ENCODE assay signal across 8 cellular contexts in the genomic region with DNA sequence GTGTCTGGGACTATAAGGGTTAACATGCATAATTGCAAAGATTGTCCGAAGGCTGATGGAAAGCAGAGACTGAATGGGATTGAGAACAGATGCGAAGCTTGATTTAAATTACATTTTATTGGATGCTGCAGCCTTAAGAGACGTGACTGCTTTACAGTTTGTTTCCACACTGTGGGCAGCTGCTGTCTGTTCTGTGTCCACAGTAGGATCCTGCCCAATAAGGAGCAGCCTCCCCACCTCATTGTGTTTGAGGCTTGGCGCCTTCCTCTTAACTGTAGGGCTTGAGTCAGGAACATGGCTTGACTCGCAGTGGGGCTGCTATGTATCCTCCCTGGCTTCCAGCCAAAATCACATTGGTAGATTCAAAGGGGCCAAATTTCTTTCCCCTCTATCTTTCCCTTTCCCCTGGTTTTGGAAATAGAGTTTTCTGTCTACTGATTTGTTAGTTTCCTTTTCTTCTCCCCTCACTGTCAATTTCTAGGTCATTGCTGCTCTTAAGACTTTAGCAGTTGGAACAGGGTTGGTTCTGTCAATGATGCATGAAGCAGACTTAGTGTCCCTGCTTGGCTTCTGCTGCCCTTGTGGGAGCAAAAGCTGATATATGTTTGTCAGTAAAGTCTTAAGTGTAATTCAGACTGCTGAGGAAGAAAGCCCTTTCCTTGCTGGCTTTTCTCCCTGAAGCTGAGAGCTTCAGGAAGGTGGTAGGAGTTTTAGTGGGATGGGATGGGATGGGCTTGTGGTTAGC. TPM values are rescaled to one million over a fixed set of nuclear protein-coding genes. Genes with fewer than 3 reads are reported as not detected.
A peak's percentile ranks its signal among the peaks of the same experiment; 100 is the strongest.
DNase-seq lines count a peak whose midpoint lies in the region; ATAC-seq, FAIRE-seq and TF ChIP-seq lines count a peak whose summit lies in the region.

No MANE protein-coding gene starts in this region.

- H3K4me1 ChIP-seq in A673 (ENCODE audit: insufficient read depth, low read length, poor library complexity, severe bottlenecking) (peaks cover 43% of the 10 kb centered on the region), GM12878 (ENCODE audit: control insufficient read depth, insufficient read depth, low read length) (peaks cover 12% of the 10 kb centered on the region), lower lobe of right lung (peaks cover 54% of the 10 kb centered on the region)

- in situ Hi-C loops in GM12878 (cut with MboI), result loop anchor here (5.0 kb wide), 1 partner anchor 48 kb away; no protein-coding TSS in a partner anchor

- H3K36me3 ChIP-seq in A673 (ENCODE audit: insufficient read depth, low read length, poor library complexity, severe bottlenecking) (peaks cover 21% of the 10 kb centered on the region), GM12878 (ENCODE audit: control insufficient read depth in 2 of 2, insufficient read depth in 2 of 2, low read length in 1 of 2) (peaks cover 4 to 11% of the 10 kb centered on the region in 2 experiments), lower lobe of right lung (no peaks in the 10 kb centered on the region)

- BruUV-seq in A673 (replicated peaks; lab: Mats Ljungman, UMichigan) (no TSS peak), GM12878 (replicated peaks; lab: Mats Ljungman, UMichigan) (TSS peak; percentile 37)

- no peaks in the 10 kb centered on the region for H3K27me3 ChIP-seq in A673 (replicated peaks; ENCODE audit: insufficient read depth, low read depth, low read length, poor library complexity)
- H3K27me3 ChIP-seq in GM12878 (replicated peaks in 1 of 2; ENCODE audit: control insufficient read depth in 2 of 2, insufficient read depth in 2 of 2, low read length in 1 of 2), result no peaks in the 10 kb centered on the region
- no peaks in the 10 kb centered on the region for H3K27me3 ChIP-seq in lower lobe of right lung (ENCODE audit: low read depth)

- SMC1A ChIA-PET in GM12878 (lab: Charles Lee; ENCODE audit: uncharacterized antibody, unreplicated experiment), result interaction anchor here (0.8 to 11.2 kb wide), 17 partner anchors 9 to 229 kb away, joined by 3 to 172 read pairs (median 5); partner anchors contain the start of gene WIPF2

- 99% methylated on average over 5 of the region's 5 CpGs for WGBS in GM12878 (ENCODE audit: insufficient coverage, insufficient replicate concordance, low lambda C conversion rate, missing lambda C conversion rate)

- H3K9ac ChIP-seq in GM12878 (ENCODE audit: control insufficient read depth, insufficient read depth, low read length), result no peak overlapping the region

- CTCF ChIA-PET in A673 (lab: Charles Lee), result interaction anchor here (0.6 to 4.0 kb wide), 3 partner anchors 27 to 229 kb away, joined by 5 to 16 read pairs (median 12); no protein-coding TSS in a partner anchor
- CTCF ChIA-PET in GM12878 (lab: Yijun Ruan, JAX), result interaction anchor here (0.6 to 10.6 kb wide), 30 partner anchors 8 to 1359 kb away, joined by 3 to 311 read pairs (median 5); partner anchors contain the start of genes CDC6, GJD3 and TOP2A
- CTCF ChIA-PET in activated naive CD4-positive, alpha-beta T cell treated with anti-CD3 and anti-CD28 coated beads, Interleukin-2, amount 10 ng/mL, durations not matched to agents 7 days and 5 days (lab: Charles Lee), result interaction anchor here (0.7 to 17.3 kb wide), 16 partner anchors 9 to 230 kb away, joined by 3 to 370 read pairs (median 8); partner anchors contain the start of genes CDC6 and GJD3

- H3K27ac ChIP-seq in A673 (ENCODE audit: low read depth, low read length, poor library complexity, severe bottlenecking) (peak overlapping the region; percentile 23), GM12878 (ENCODE audit: control insufficient read depth, insufficient read depth) (no peak overlapping the region), lower lobe of right lung (peak overlapping the region; percentile 20)

- no peak overlapping the region for H3K27ac Mint-ChIP-seq in activated naive CD4-positive, alpha-beta T cell treated with anti-CD3 and anti-CD28 coated beads, Interleukin-2, amount 10 ng/mL, durations not matched to agents 7 days and 5 days

- TF ChIP-seq EP300 in Ishikawa (IDR thresholded peaks at IDR 0.05; ENCODE audit: borderline replicate concordance) (no peak), GM12878 (IDR thresholded peaks at IDR 0.05; ENCODE audit: borderline replicate concordance in 1 of 2, control insufficient read depth in 1 of 2, low read depth in 2 of 2, low read length in 2 of 2) (no peak)

- no peak for TF ChIP-seq POLR2A in GM12878 (IDR thresholded peaks at IDR 0.05; ENCODE audit: low read depth, low read length)

- TF ChIP-seq CTCF in A673 (conservative IDR thresholded peaks at IDR 0.05; ENCODE audit: low read depth, low read length), result no peak
- TF ChIP-seq CTCF in GM12878 (IDR thresholded peaks at IDR 0.05 in 2 of 3, conservative IDR thresholded peaks at IDR 0.05 in 1 of 3; ENCODE audit: control insufficient read depth in 2 of 3, extremely low read depth in 1 of 3, insufficient read depth in 1 of 3, low read depth in 3 of 3, low read length in 3 of 3), result no peak
- no peak for TF ChIP-seq CTCF in lower lobe of right lung (IDR thresholded peaks at IDR 0.05)

- TF ChIP-seq RAD21 in Ishikawa (IDR thresholded peaks at IDR 0.05; ENCODE audit: low read depth), result no peak
- TF ChIP-seq RAD21 in GM12878 (IDR thresholded peaks at IDR 0.05; ENCODE audit: insufficient read depth, low read depth, low read length), result no peak

- intact Hi-C loops in A673 (cut with micrococcal nuclease; ENCODE audit: unreplicated experiment), result loop anchor here (1.0 to 10.0 kb wide), 2 partner anchors 51 to 111 kb away; partner anchors contain the start of gene TOP2A
- intact Hi-C loops in GM12878 (cut with micrococcal nuclease; ENCODE audit: unreplicated experiment), result loop anchor here (1.0 to 5.0 kb wide), 2 partner anchors 51 to 228 kb away; no protein-coding TSS in a partner anchor
- intact Hi-C loops in lower lobe of right lung (cut with DNase I), result loop anchor here (5.0 to 10.0 kb wide), 2 partner anchors 53 to 111 kb away; partner anchors contain the start of gene TOP2A

- no peak overlapping the region for H3K4me3 ChIP-seq in A673 (ENCODE audit: low read depth, low read length, poor library complexity, severe bottlenecking)
- H3K4me3 ChIP-seq in GM12878, result no peak overlapping the region
- H3K4me3 ChIP-seq in lower lobe of right lung, result no peak overlapping the region

- no peak for FAIRE-seq in GM12878 (lab: Jason Lieb, UNC)

- H3K4me3 Mint-ChIP-seq in activated naive CD4-positive, alpha-beta T cell treated with anti-CD3 and anti-CD28 coated beads, Interleukin-2, amount 10 ng/mL, durations not matched to agents 7 days and 5 days, result no peak overlapping the region

- peaks cover 35% of the 10 kb centered on the region for H3K36me3 Mint-ChIP-seq in activated naive CD4-positive, alpha-beta T cell treated with anti-CD3 and anti-CD28 coated beads, Interleukin-2, amount 10 ng/mL, durations not matched to agents 7 days and 5 days

- peaks cover 14% of the 10 kb centered on the region for H3K4me1 Mint-ChIP-seq in activated naive CD4-positive, alpha-beta T cell treated with anti-CD3 and anti-CD28 coated beads, Interleukin-2, amount 10 ng/mL, durations not matched to agents 7 days and 5 days

- DNase-seq in A673 (ENCODE audit: low spot score) (no peak), GM12878 (ENCODE audit: low read depth, low spot score) (no peak), lower lobe of right lung (no peak), cerebellar cortex (ENCODE audit: low spot score) (no peak)
- DNase-seq in activated naive CD4-positive, alpha-beta T cell treated with anti-CD3 and anti-CD28 coated beads, Interleukin-2, amount 10 ng/mL, durations not matched to agents 7 days and 5 days, result no peak

- no peaks in the 10 kb centered on the region for H3K9me3 Mint-ChIP-seq in activated naive CD4-positive, alpha-beta T cell treated with anti-CD3 and anti-CD28 coated beads, Interleukin-2, amount 10 ng/mL, durations not matched to agents 7 days and 5 days

- no peak overlapping the region for H2AFZ ChIP-seq in GM12878 (ENCODE audit: control insufficient read depth, low read depth, low read length)

- POLR2A ChIA-PET in A673 (lab: Charles Lee; ENCODE audit: low non-redundant PET) (no interaction called here), GM12878 (lab: Charles Lee) (interaction anchor here (0.5 to 1.6 kb wide), 6 partner anchors 10 to 229 kb away, joined by 3 to 5 read pairs (median 4); no protein-coding TSS in a partner anchor)

- ATAC-seq in GM12878 (no peak), lower lobe of right lung (peak; percentile 34 to 49), GM18861 (IDR thresholded peaks at IDR 0.05; ENCODE audit: unreplicated experiment) (no peak), HG03095 (IDR thresholded peaks at IDR 0.05; ENCODE audit: unreplicated experiment) (no peak)

- RAD21 ChIA-PET in GM12878 (lab: Charles Lee; ENCODE audit: unreplicated experiment), result interaction anchor here (0.8 to 18.7 kb wide), 16 partner anchors 8 to 245 kb away, joined by 3 to 271 read pairs (median 6); partner anchors contain the start of gene TOP2A

- H3K9me3 ChIP-seq in A673 (ENCODE audit: low read depth, low read length, poor library complexity, severe bottlenecking) (no peaks in the 10 kb centered on the region), GM12878 (replicated peaks; ENCODE audit: control insufficient read depth, insufficient read depth, low read length) (no peaks in the 10 kb centered on the region), lower lobe of right lung (no peaks in the 10 kb centered on the region)

- no peaks in the 10 kb centered on the region; the same call in 1 of the 2 replicates for H3K79me2 ChIP-seq in GM12878 (ENCODE audit: control insufficient read depth, insufficient read depth, low read length)

- no peaks in the 10 kb centered on the region for H4K20me1 ChIP-seq in GM12878 (ENCODE audit: control insufficient read depth, insufficient read depth)

- no peaks in the 10 kb centered on the region for H3K27me3 Mint-ChIP-seq in activated naive CD4-positive, alpha-beta T cell treated with anti-CD3 and anti-CD28 coated beads, Interleukin-2, amount 10 ng/mL, durations not matched to agents 7 days and 5 days

- H3K4me2 ChIP-seq in GM12878 (ENCODE audit: control insufficient read depth, insufficient read depth), result no peak overlapping the region

RNA-seq across cellular contexts. Expression of gene RARA, which starts 5.1 kb away (rescaled TPM):
- total RNA-seq in A673 (2021) (25.4 and 30.3 TPM in 2 replicates), GM12878 (2014; rRNA removed) (15.5 and 17.3 TPM in 2 replicates), GM12878 (2014; rRNA removed; fragmentation: Illumina TruSeq; extraction: Trizol) (7.7 and 9.7 TPM in 2 replicates), GM12878 (2021) (33.6 and 34.8 TPM in 2 replicates), lower lobe of right lung (82.6 TPM)
- total RNA-seq in GM12878 (2013; cell fraction: nucleolus; rRNA removed), result 30.5 and 34.4 TPM in 2 replicates
- polyA plus RNA-seq in GM12878 (2011; ENCODE audit: low read depth), result 12.0 TPM
- polyA plus RNA-seq in GM12878 (2011; rRNA removed) (3.1 and 7.8 TPM in 2 replicates), GM12878 (2014; fragmentation: Illumina TruSeq; extraction: Trizol) (8.0 and 23.8 TPM in 2 replicates), GM12878 (2014; fragmentation: Nextera tagmentation; extraction: Ambion mirVana) (under 1 TPM; 0.13 to 0.16 TPM), GM12878 (2014; rRNA removed) (14.3 and 20.2 TPM in 2 replicates), GM12878 (2016; fragmentation: Nextera tagmentation; extraction: Ambion mirVana) (10 to 100 TPM; 12.9 to 15.4 TPM)
- polyA plus RNA-seq in GM12878 (2011; cell fraction: cytosol; rRNA removed), result 10.0 and 13.4 TPM in 2 replicates
- polyA plus RNA-seq in GM12878 (2011; cell fraction: nucleus; rRNA removed), result 29.2 and 38.2 TPM in 2 replicates
- 23.0 and 26.5 TPM in 2 replicates for polyA plus RNA-seq in GM12878 (2012)
- 8.7 and 13.7 TPM in 2 replicates for polyA minus RNA-seq in GM12878 (2011; rRNA and poly(A)+ RNA removed)
- polyA minus RNA-seq in GM12878 (2011; cell fraction: cytosol; rRNA and poly(A)+ RNA removed), result 15.1 and 20.3 TPM in 2 replicates
- polyA minus RNA-seq in GM12878 (2011; cell fraction: nucleus; rRNA and poly(A)+ RNA removed), result 9.7 and 15.5 TPM in 2 replicates

RNA-seq across cellular contexts. Expression of gene CDC6, which starts 16.2 kb away (rescaled TPM):
- total RNA-seq in A673 (2021) (82.6 and 85.7 TPM in 2 replicates), GM12878 (2014; rRNA removed) (39.0 and 43.8 TPM in 2 replicates), GM12878 (2014; rRNA removed; fragmentation: Illumina TruSeq; extraction: Trizol) (46.8 and 53.0 TPM in 2 replicates), GM12878 (2021) (47.7 and 52.0 TPM in 2 replicates), lower lobe of right lung (2.3 TPM)
- 25.9 and 32.3 TPM in 2 replicates for total RNA-seq in GM12878 (2013; cell fraction: nucleolus; rRNA removed)
- 20.0 TPM for polyA plus RNA-seq in GM12878 (2011; ENCODE audit: low read depth)
- polyA plus RNA-seq in GM12878 (2011; rRNA removed) (43.1 and 48.5 TPM in 2 replicates), GM12878 (2014; fragmentation: Illumina TruSeq; extraction: Trizol) (54.4 and 59.6 TPM in 2 replicates), GM12878 (2014; fragmentation: Nextera tagmentation; extraction: Ambion mirVana) (10 to 100 TPM; 13.3 to 18.6 TPM), GM12878 (2014; rRNA removed) (25.9 and 26.3 TPM in 2 replicates), GM12878 (2016; fragmentation: Nextera tagmentation; extraction: Ambion mirVana) (10 to 100 TPM; 59.3 to 60.9 TPM)
- polyA plus RNA-seq in GM12878 (2011; cell fraction: cytosol; rRNA removed), result 18.9 and 20.1 TPM in 2 replicates
- 18.7 and 26.9 TPM in 2 replicates for polyA plus RNA-seq in GM12878 (2011; cell fraction: nucleus; rRNA removed)
- polyA plus RNA-seq in GM12878 (2012), result 18.9 and 19.5 TPM in 2 replicates
- polyA minus RNA-seq in GM12878 (2011; rRNA and poly(A)+ RNA removed), result 15.8 and 24.1 TPM in 2 replicates
- polyA minus RNA-seq in GM12878 (2011; cell fraction: cytosol; rRNA and poly(A)+ RNA removed), result 9.6 and 10.5 TPM in 2 replicates
- 12.3 and 28.6 TPM in 2 replicates for polyA minus RNA-seq in GM12878 (2011; cell fraction: nucleus; rRNA and poly(A)+ RNA removed)

Comparison
In these comparisons a context has a peak if more than half of its experiments do, and no peak if none do; other contexts are left out.
1. ATAC-seq: peak in lower lobe of right lung (2 of 2); none in GM12878 (single experiment), GM18861 (single experiment) and HG03095 (single experiment).